Comparison of ENCODE assay signal across 1 cellular context in the genomic region with DNA sequence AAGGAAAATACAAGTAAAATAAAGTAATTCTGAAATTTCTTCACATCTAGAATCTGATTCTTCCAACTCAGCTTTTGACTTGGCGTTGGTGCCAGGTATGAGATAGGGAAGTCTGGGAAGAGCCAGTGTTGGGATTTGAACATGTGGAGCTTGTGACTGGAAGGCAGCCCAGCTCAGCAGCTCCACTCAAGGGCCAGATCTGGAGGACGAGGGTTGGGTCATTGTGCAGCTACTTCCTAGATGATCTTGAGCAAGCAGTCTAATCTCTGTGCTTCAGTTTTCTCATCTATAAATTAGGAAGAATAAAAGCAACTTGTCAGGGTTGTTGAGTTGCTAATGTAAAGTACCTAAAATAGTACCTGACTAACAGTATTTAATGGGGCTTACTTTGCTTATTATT.
TF ChIP-seq lines count a peak whose summit lies in the region.

No MANE protein-coding gene starts in this region.

TF ChIP-seq in endothelial cell of umbilical vein, 7 proteins besides CTCF, POLR2A, EP300 and RAD21 (continued from another document):
- TF ChIP-seq JUN (IDR thresholded peaks at IDR 0.05; ENCODE audit: borderline replicate concordance, insufficient read depth, insufficient read length, low read depth) (no peak), POLR2AphosphoS5 (IDR thresholded peaks at IDR 0.05; ENCODE audit: insufficient read depth, low read depth, low read length) (no peak)
